ENCODE assay signal across 8 cellular contexts in genomic region chr17:8175795-8176196, GRCh38. TPM values are rescaled to one million over a fixed set of nuclear protein-coding genes. Genes with fewer than 3 reads are reported as not detected.
A peak's percentile ranks its signal among the peaks of the same experiment; 100 is the strongest.
DNase-seq lines count a peak whose midpoint lies in the region; ATAC-seq lines count a peak whose summit lies in the region.

No MANE protein-coding gene starts in this region.

- H3K9ac ChIP-seq in NT2/D1 (ENCODE audit: insufficient read length, low read depth) (peak overlapping the region; percentile 92), duodenal mucosa (ENCODE audit: low read depth in 1 of 2, low read length in 2 of 2) (peak overlapping the region; percentile 64 to 76)

- no peaks in the 10 kb centered on the region for H3K27me3 ChIP-seq in NT2/D1 (ENCODE audit: insufficient read depth, insufficient read length)
- no peaks in the 10 kb centered on the region for H3K27me3 ChIP-seq in duodenal mucosa (ENCODE audit: control insufficient read depth in 1 of 2, insufficient read depth in 2 of 2, low read length in 2 of 2)
- no peaks in the 10 kb centered on the region for H3K27me3 ChIP-seq in muscle layer of duodenum (ENCODE audit: low read depth, low read length)

- no peaks in the 10 kb centered on the region for H3K36me3 ChIP-seq in NT2/D1 (ENCODE audit: insufficient read depth, insufficient read length, low read length)
- no peaks in the 10 kb centered on the region for H3K36me3 ChIP-seq in duodenal mucosa (ENCODE audit: control insufficient read depth in 1 of 2, insufficient read depth in 2 of 2, low read length in 2 of 2)
- H3K36me3 ChIP-seq in muscle layer of duodenum (ENCODE audit: control insufficient read depth in 1 of 2, insufficient read depth in 2 of 2, low read length in 2 of 2), result no peaks in the 10 kb centered on the region

- H3K4me1 ChIP-seq in NT2/D1 (ENCODE audit: insufficient read depth, insufficient read length) (peaks cover 5% of the 10 kb centered on the region), duodenal mucosa (ENCODE audit: control insufficient read depth in 1 of 2, insufficient read depth in 2 of 2, low read length in 2 of 2) (peaks cover 26 to 28% of the 10 kb centered on the region in 2 donors), muscle layer of duodenum (ENCODE audit: control insufficient read depth in 1 of 2, insufficient read depth in 2 of 2, low read length in 2 of 2) (peaks cover 0 to 25% of the 10 kb centered on the region in 2 donors)

- H3K9me3 ChIP-seq in NT2/D1 (ENCODE audit: insufficient read depth, low read length), result no peaks in the 10 kb centered on the region
- no peaks in the 10 kb centered on the region for H3K9me3 ChIP-seq in duodenal mucosa (ENCODE audit: control insufficient read depth in 1 of 2, low read length in 2 of 2)
- no peaks in the 10 kb centered on the region for H3K9me3 ChIP-seq in muscle layer of duodenum (ENCODE audit: control insufficient read depth in 1 of 2, low read length in 2 of 2)

- H3K4me3 ChIP-seq in NT2/D1 (ENCODE audit: insufficient read length, low read depth), result peak overlapping the region; percentile 78
- peak overlapping the region; percentile 72 to 88 for H3K4me3 ChIP-seq in duodenal mucosa (ENCODE audit: low read depth in 1 of 2, low read length in 2 of 2)
- H3K4me3 ChIP-seq in muscle layer of duodenum (ENCODE audit: low read depth in 1 of 2, low read length in 2 of 2), result peak overlapping the region; percentile 75 to 79

- DNase-seq in NCI-H748 (lab: John Stamatoyannopoulos, UW; ENCODE audit: unreplicated experiment), result peak; percentile 63
- DNase-seq in NCI-H748 treated with DMSO at 0.1 percent for 48 hours (lab: John Stamatoyannopoulos, UW), result no peak
- no peak for DNase-seq in NT2/D1 (ENCODE audit: low read depth, low spot score)
- DNase-seq in LoVo (ENCODE audit: low spot score), result no peak
- no peak for DNase-seq in H4 (ENCODE audit: low spot score)

- H3K27ac ChIP-seq in duodenal mucosa (ENCODE audit: low read depth, low read length) (peak overlapping the region; percentile 70), muscle layer of duodenum (ENCODE audit: low read length) (peak overlapping the region; percentile 58)

- no peak for ATAC-seq in GM19455 (IDR thresholded peaks at IDR 0.05; ENCODE audit: unreplicated experiment)

RNA-seq across cellular contexts. Expression of gene TMEM107, which starts 0.4 kb away (rescaled TPM):
- 1.7 and 13.3 TPM in 2 replicates for total RNA-seq in H4 (2014; rRNA removed; shearing (Covaris generic))

RNA-seq across cellular contexts. Expression of gene VAMP2, which starts 13.0 kb away (rescaled TPM):
- total RNA-seq in H4 (2014; rRNA removed; shearing (Covaris generic)), result 0.64 TPM in 2 replicates

RNA-seq across cellular contexts. Expression of gene BORCS6, which starts 14.2 kb away (rescaled TPM):
- total RNA-seq in H4 (2014; rRNA removed; shearing (Covaris generic)), result 0.62 and 0.68 TPM in 2 replicates

RNA-seq across cellular contexts. Expression of gene PER1, which starts 23.6 kb away (rescaled TPM):
- total RNA-seq in H4 (2014; rRNA removed; shearing (Covaris generic)), result 4.4 and 4.6 TPM in 2 replicates

RNA-seq across cellular contexts. Expression of gene AURKB, which starts 34.6 kb away (rescaled TPM):
- 33.4 and 50.5 TPM in 2 replicates for total RNA-seq in H4 (2014; rRNA removed; shearing (Covaris generic))
